ENCODE assay signal across 8 cellular contexts in genomic region chr17:7686221-7687071, GRCh38. TPM values are rescaled to one million over a fixed set of nuclear protein-coding genes. Genes with fewer than 3 reads are reported as not detected.
DNase-seq lines count a peak whose midpoint lies in the region; ATAC-seq and TF ChIP-seq lines count a peak whose summit lies in the region.

No MANE protein-coding gene starts in this region.

- H3K4me1 ChIP-seq in right cardiac atrium (ENCODE audit: control insufficient read depth, insufficient read depth, low read length) (no peaks in the 10 kb centered on the region), aorta (ENCODE audit: control insufficient read depth in 1 of 2, insufficient read depth in 2 of 2, low read length in 2 of 2) (no peaks in the 10 kb centered on the region)

- H3K27ac Mint-ChIP-seq in T-helper 1 cell treated with Interleukin-12 subunit alpha and Interleukin-12 subunit beta and Interleukin-4 antibody, amounts not matched to agents 30 μg/mL and 1 μg/mL, for 36 hours = peak overlapping the region; percentile 98

- H3K27me3 Mint-ChIP-seq in T-helper 1 cell treated with Interleukin-12 subunit alpha and Interleukin-12 subunit beta and Interleukin-4 antibody, amounts not matched to agents 30 μg/mL and 1 μg/mL, for 36 hours (ENCODE audit: low read depth) = no peaks in the 10 kb centered on the region

- TF ChIP-seq POLR2A in GM10847 (IDR thresholded peaks at IDR 0.05; ENCODE audit: extremely low read depth, insufficient read length) = peak; percentile 88

- H3K9me3 ChIP-seq in right cardiac atrium (ENCODE audit: control insufficient read depth, low read length) = no peaks in the 10 kb centered on the region
- no peaks in the 10 kb centered on the region for H3K9me3 ChIP-seq in aorta (ENCODE audit: control insufficient read depth, low read length)

- peak; percentile 45 for ATAC-seq in HG02759 (IDR thresholded peaks at IDR 0.05; ENCODE audit: unreplicated experiment)
- ATAC-seq in right cardiac atrium = peak; percentile 66 to 70
- peak; percentile 86 for ATAC-seq in aorta (ENCODE audit: low FRiP score)

- under 1% methylated on average over 30 of the region's 30 CpGs for WGBS in right cardiac atrium
- 0% methylated on average over 30 of the region's 30 CpGs for WGBS in aorta, 2 donors

- H3K4me3 Mint-ChIP-seq in T-helper 1 cell treated with Interleukin-12 subunit alpha and Interleukin-12 subunit beta and Interleukin-4 antibody, amounts not matched to agents 30 μg/mL and 1 μg/mL, for 36 hours = peak overlapping the region; percentile 95

- H3K27ac ChIP-seq in right cardiac atrium (ENCODE audit: low read length) (peak overlapping the region; percentile 99), aorta (ENCODE audit: low read depth in 1 of 2, low read length in 2 of 2) (peak overlapping the region; percentile 96)

- H3K36me3 ChIP-seq in aorta (ENCODE audit: control insufficient read depth in 1 of 2, insufficient read depth in 2 of 2, low read length in 1 of 2) = no peaks in the 10 kb centered on the region

- peaks cover 22% of the 10 kb centered on the region for H3K36me3 Mint-ChIP-seq in T-helper 1 cell treated with Interleukin-12 subunit alpha and Interleukin-12 subunit beta and Interleukin-4 antibody, amounts not matched to agents 30 μg/mL and 1 μg/mL, for 36 hours (ENCODE audit: low read depth)

- peaks cover 28% of the 10 kb centered on the region for H3K4me1 Mint-ChIP-seq in T-helper 1 cell treated with Interleukin-12 subunit alpha and Interleukin-12 subunit beta and Interleukin-4 antibody, amounts not matched to agents 30 μg/mL and 1 μg/mL, for 36 hours (ENCODE audit: low read depth)

- H3K27me3 ChIP-seq in right cardiac atrium (ENCODE audit: control insufficient read depth, insufficient read depth) (no peaks in the 10 kb centered on the region), aorta (ENCODE audit: control insufficient read depth in 1 of 2, insufficient read depth in 2 of 2, low read length in 1 of 2) (no peaks in the 10 kb centered on the region)

- DNase-seq in NCI-H1417 treated with DMSO at 0.1 percent for 48 hours (lab: John Stamatoyannopoulos, UW) (peak; percentile 79), amygdala (lab: John Stamatoyannopoulos, UW) (peak in 52 of 56 donors; percentile 35 to 93 (median 82)), right cardiac atrium (peak; percentile 80 to 91 (median 86)), renal cortical epithelial cell (ENCODE audit: low read depth) (peak; percentile 63), aorta (peak; percentile 88 to 89)

- H3K4me3 ChIP-seq in right cardiac atrium (ENCODE audit: low read length) (peak overlapping the region; percentile 100), aorta (ENCODE audit: low read length in 2 of 2) (peak overlapping the region; percentile 91 to 96)

- no peaks in the 10 kb centered on the region for H3K9me3 Mint-ChIP-seq in T-helper 1 cell treated with Interleukin-12 subunit alpha and Interleukin-12 subunit beta and Interleukin-4 antibody, amounts not matched to agents 30 μg/mL and 1 μg/mL, for 36 hours

- intact Hi-C loops in right cardiac atrium (cut with DNase I) (loop anchor here (5.0 to 10.0 kb wide), 3 partner anchors 52 to 102 kb away; partner anchors contain the start of genes SHBG (in 4 of the 4) and MPDU1 (in 1 of the 4)), aorta (cut with DNase I) (loop anchor here (1.0 to 10.0 kb wide), 4 partner anchors 59 to 468 kb away; partner anchors contain the start of genes SAT2 (in 2 of the 2) and PER1 (in 1 of the 2))

RNA-seq across cellular contexts. Expression of gene TP53, which starts 0.8 kb away (rescaled TPM):
- 10 to 100 TPM; 13.2 to 16.3 (median 14.2) TPM for total RNA-seq in right cardiac atrium
- polyA plus RNA-seq in right cardiac atrium = 6.1 TPM
- total RNA-seq in renal cortical epithelial cell = 29.3 and 53.8 TPM in 2 replicates
- 10 to 100 TPM; 26.8 to 45.3 TPM for total RNA-seq in aorta
- 10 to 100 TPM in 1 of 2 donors, 1 to 10 TPM in 1; 9.5 to 10.2 TPM for polyA plus RNA-seq in aorta

RNA-seq across cellular contexts. Expression of gene WRAP53, which starts 1.8 kb away (rescaled TPM):
- total RNA-seq in right cardiac atrium (1 to 10 TPM; 4.0 to 6.3 (median 4.9) TPM), renal cortical epithelial cell (6.2 and 9.2 TPM in 2 replicates), aorta (1 to 10 TPM; 3.6 to 4.8 TPM)
- polyA plus RNA-seq in right cardiac atrium (5.1 TPM), aorta (1 to 10 TPM; 4.8 to 7.3 TPM)

RNA-seq across cellular contexts. Expression of gene EFNB3, which starts 18.6 kb away (rescaled TPM):
- total RNA-seq in right cardiac atrium (under 1 TPM; 0.31 to 0.97 (median 0.54) TPM), renal cortical epithelial cell (0.69 and 2.9 TPM in 2 replicates), aorta (under 1 TPM; 0.19 to 0.84 TPM)
- polyA plus RNA-seq in right cardiac atrium (0.59 TPM), aorta (under 1 TPM in 1 of 2 donors, not detected in 1; 0.15 TPM)

RNA-seq across cellular contexts. Expression of gene DNAH2, which starts 31.1 kb away (rescaled TPM):
- under 1 TPM in 3 of 4 donors, not detected in 1; 0.03 to 0.22 (median 0.06) TPM for total RNA-seq in right cardiac atrium
- 0.11 TPM for polyA plus RNA-seq in right cardiac atrium
- 0.15 TPM in 1 of 2 replicates, not detected in the other for total RNA-seq in renal cortical epithelial cell
- 1 to 10 TPM in 1 of 2 donors, under 1 TPM in 1; 0.16 to 1.6 TPM for total RNA-seq in aorta
- under 1 TPM in 1 of 2 donors, not detected in 1; 0.08 TPM for polyA plus RNA-seq in aorta

RNA-seq across cellular contexts. Expression of gene ATP1B2, which starts 35.7 kb away (rescaled TPM):
- total RNA-seq in right cardiac atrium = 10 to 100 TPM in 1 of 4 donors, 1 to 10 TPM in 3; 3.1 to 10.2 (median 5.3) TPM
- 2.8 TPM for polyA plus RNA-seq in right cardiac atrium
- total RNA-seq in renal cortical epithelial cell = 0.30 TPM in 1 of 2 replicates, not detected in the other
- total RNA-seq in aorta = 1 to 10 TPM; 2.0 to 7.2 TPM
- polyA plus RNA-seq in aorta = 1 to 10 TPM; 1.9 to 2.8 TPM

Comparison
In these comparisons a context has a peak if more than half of its experiments do, and no peak if none do; other contexts are left out.
1. Peak in every context shown above with its lines: DNase-seq, ATAC-seq, H3K4me3 ChIP-seq and H3K27ac ChIP-seq.